Comparison of ENCODE assay signal across 8 cellular contexts in the genomic region with DNA sequence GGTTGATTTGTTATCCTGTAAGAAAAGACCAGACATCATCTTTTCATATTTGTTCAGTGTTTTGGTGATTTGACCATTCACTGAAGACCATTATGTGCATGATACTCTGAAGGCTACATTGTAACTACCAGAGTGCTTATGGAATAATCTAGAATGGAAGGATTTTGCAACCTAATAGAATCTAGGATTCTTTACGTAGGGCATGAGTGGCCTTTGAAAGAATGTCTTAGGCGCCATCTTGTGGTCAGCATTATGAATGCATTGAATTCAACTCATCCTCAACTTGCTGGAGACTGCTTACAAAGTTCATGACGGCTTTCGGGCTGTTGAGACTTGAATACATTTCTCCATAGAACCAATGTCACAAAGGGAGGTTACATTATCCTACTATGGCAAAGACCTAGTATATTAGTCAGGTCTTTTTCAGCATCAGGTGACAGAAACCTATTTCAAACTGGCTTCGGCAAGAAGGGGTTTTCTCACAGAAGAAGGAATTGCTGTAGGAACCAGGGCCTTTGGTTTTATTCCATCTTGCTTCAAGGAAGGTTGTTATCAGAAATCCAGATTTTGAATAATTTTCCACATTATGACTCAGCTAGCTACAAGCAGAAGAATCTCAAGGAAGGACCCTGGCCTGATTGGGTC.
DNase-seq lines count a peak whose midpoint lies in the region; ATAC-seq and TF ChIP-seq lines count a peak whose summit lies in the region.

No MANE protein-coding gene starts in this region.

- TF ChIP-seq CTCF in GM20000 (IDR thresholded peaks at IDR 0.05; ENCODE audit: extremely low read depth, missing control alignments) = peak; percentile 60
- TF ChIP-seq CTCF in psoas muscle (IDR thresholded peaks at IDR 0.05) = peak; percentile 86

- H3K27me3 ChIP-seq in psoas muscle (ENCODE audit: insufficient read depth in 3 of 3, low read length in 2 of 3) = no peaks in the 10 kb centered on the region

- H3K4me3 ChIP-seq in psoas muscle = no peak overlapping the region

- 19 to 23% (median 21%) methylated on average over 5 of the region's 5 CpGs for WGBS in psoas muscle, 3 donors

- peak; percentile 92 for ATAC-seq in Right ventricle myocardium superior (ENCODE audit: poor library complexity)
- ATAC-seq in psoas muscle = peak; percentile 82 to 94 (median 90)
- ATAC-seq in GM19328 (IDR thresholded peaks at IDR 0.05; ENCODE audit: unreplicated experiment) = no peak

- no peaks in the 10 kb centered on the region for H3K9me3 ChIP-seq in psoas muscle

- no peaks in the 10 kb centered on the region for H3K36me3 ChIP-seq in psoas muscle (ENCODE audit: insufficient read depth in 1 of 2, low read depth in 1 of 2)

- no peak overlapping the region for H3K27ac ChIP-seq in psoas muscle

- intact Hi-C loops in Right ventricle myocardium superior (cut with DNase I) = loop anchor here (5.0 kb wide), 1 partner anchor 133 kb away; no protein-coding TSS in a partner anchor
- intact Hi-C loops in psoas muscle (cut with DNase I) = loop anchor here (1.0 to 10.0 kb wide), 3 partner anchors 129 to 865 kb away; no protein-coding TSS in a partner anchor

- H3K4me1 ChIP-seq in psoas muscle = no peaks in the 10 kb centered on the region

- DNase-seq in DMS114 treated with DMSO at 0.1 percent for 48 hours (lab: John Stamatoyannopoulos, UW; ENCODE audit: unreplicated experiment) (peak; percentile 46), GM20000 (ENCODE audit: low spot score) (peak; percentile 51), KG1 (lab: John Stamatoyannopoulos, UW) (peak; percentile 49), RPMI7951 (ENCODE audit: low read depth) (peak; percentile 68), Right ventricle myocardium superior (no peak), psoas muscle (no peak)
- peak; percentile 14 for DNase-seq in activated naive CD8-positive, alpha-beta T cell treated with anti-CD3 and anti-CD28 coated beads, Interleukin-2, amount 50 U/mL, for 16 hours (ENCODE audit: low read depth, low spot score)

Comparison
In these comparisons a context has a peak if more than half of its experiments do, and no peak if none do; other contexts are left out.
1. DNase-seq: peak in DMS114 treated with DMSO at 0.1 percent for 48 hours (single experiment), GM20000 (single experiment), KG1 (single experiment), RPMI7951 (single experiment) and activated naive CD8-positive, alpha-beta T cell treated with anti-CD3 and anti-CD28 coated beads, Interleukin-2, amount 50 U/mL, for 16 hours (single experiment); none in Right ventricle myocardium superior (single experiment) and psoas muscle (0 of 2).